ENCODE assay signal across 11 cellular contexts in the genomic region with DNA sequence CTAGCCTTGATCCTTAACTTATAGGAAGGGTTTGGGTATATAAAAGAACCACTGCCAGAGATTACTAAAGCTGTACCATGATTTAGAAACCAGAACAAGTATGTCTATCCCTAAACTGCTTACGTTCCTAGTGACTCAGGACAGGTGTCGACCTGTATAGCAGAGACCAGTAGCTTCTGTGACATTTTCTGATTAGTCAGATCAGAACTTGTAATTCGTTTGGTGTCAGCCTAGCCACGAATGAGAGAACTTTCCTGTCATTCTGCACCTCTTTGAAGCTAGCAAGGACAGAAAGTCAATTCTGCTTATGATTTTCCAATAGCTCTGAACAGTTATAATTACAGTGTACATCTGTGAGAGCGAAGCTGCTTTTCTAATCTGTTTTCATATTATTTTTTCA. TPM values are rescaled to one million over a fixed set of nuclear protein-coding genes. Genes with fewer than 3 reads are reported as not detected.
DNase-seq lines count a peak whose midpoint lies in the region; ATAC-seq and TF ChIP-seq lines count a peak whose summit lies in the region.
"Had no signal": no experiment of that assay in that cellular context is flagged by ENCODE, and none has a peak within 500 bp of the region (broad histone marks: within the 10 kb centered on the region; RNA-seq: fewer than 3 reads in every experiment).

No MANE protein-coding gene starts in this region.

- 76 to 80% methylated on average over 5 of the region's 5 CpGs for WGBS in upper lobe of left lung, 2 donors
- WGBS in mammary epithelial cell (ENCODE audit: low coverage, missing lambda C conversion rate): 56% methylated on average over 5 of the region's 5 CpGs
- WGBS in SK-N-SH (ENCODE audit: low lambda C conversion rate): 5% methylated on average over 5 of the region's 5 CpGs

- peaks cover 3% of the 10 kb centered on the region for H3K27me3 Mint-ChIP-seq in activated CD4-positive, alpha-beta memory T cell treated with anti-CD3 and anti-CD28 coated beads for 36 hours

- intact Hi-C loops in activated CD4-positive, alpha-beta memory T cell treated with anti-CD3 and anti-CD28 coated beads for 36 hours (cut with micrococcal nuclease): loop anchor here (1.0 to 2.0 kb wide), 9 partner anchors 10 to 321 kb away; no protein-coding TSS in a partner anchor
- intact Hi-C loops in mammary epithelial cell (cut with micrococcal nuclease): no loop called here
- intact Hi-C loops in head of caudate nucleus (cut with DNase I): no loop called here

- H3K9ac ChIP-seq in mammary epithelial cell (ENCODE audit: insufficient read depth, low read length): no peak overlapping the region
- H3K9ac ChIP-seq in SK-N-SH: no peak overlapping the region
- H3K9ac ChIP-seq: BLaER1 treated with 17β-estradiol and CSF1 and Interleukin-3, amounts not matched to agents 10 nM and 100 nM had no signal

- H4K20me1 ChIP-seq in mammary epithelial cell (ENCODE audit: insufficient read depth, low read length) (no peaks in the 10 kb centered on the region), SK-N-SH (ENCODE audit: insufficient read depth) (no peaks in the 10 kb centered on the region)
- H4K20me1 ChIP-seq: BLaER1 treated with 17β-estradiol and CSF1 and Interleukin-3, amounts not matched to agents 10 nM and 100 nM had no signal

- peaks cover 49% of the 10 kb centered on the region for H3K4me1 Mint-ChIP-seq in activated CD4-positive, alpha-beta memory T cell treated with anti-CD3 and anti-CD28 coated beads for 36 hours (ENCODE audit: low read depth)

- in situ Hi-C loops in mammary epithelial cell (cut with MboI; ENCODE audit: low sequenced_read_pairs in 2 of 2): loop anchor here in 1 of 2 donors (25.0 kb wide), 1 partner anchor 112 kb away; no protein-coding TSS in a partner anchor

- H3K36me3 Mint-ChIP-seq in activated CD4-positive, alpha-beta memory T cell treated with anti-CD3 and anti-CD28 coated beads for 36 hours: no peaks in the 10 kb centered on the region

- peaks cover 0 to 8% (median 2%) of the 10 kb centered on the region in 4 donors for H3K4me1 ChIP-seq in upper lobe of left lung
- H3K4me1 ChIP-seq in mammary epithelial cell (ENCODE audit: insufficient read depth, low read length): no peaks in the 10 kb centered on the region
- H3K4me1 ChIP-seq in SK-N-SH (ENCODE audit: control insufficient read depth in 1 of 2, insufficient read depth in 2 of 2, low read depth in 1 of 2, low read length in 1 of 2): no peaks in the 10 kb centered on the region

- CTCF ChIA-PET in activated CD4-positive, alpha-beta memory T cell treated with anti-CD3 and anti-CD28 coated beads for 36 hours (lab: Charles Lee): interaction anchor here (0.7 to 2.7 kb wide), 8 partner anchors 9 to 61 kb away, joined by 3 to 14 read pairs (median 4); a partner anchor contains a TSS
- CTCF ChIA-PET in mammary epithelial cell (lab: Charles Lee; ENCODE audit: low non-redundant PET) (no interaction called here), SK-N-SH (lab: Yijun Ruan, JAX) (interaction anchor here (1.2 kb wide), 1 partner anchor 25 kb away, joined by 5 read pairs; no protein-coding TSS in a partner anchor)

- H3K9me3 ChIP-seq in upper lobe of left lung (no peaks in the 10 kb centered on the region), mammary epithelial cell (replicated peaks; ENCODE audit: insufficient read depth, low read length) (no peaks in the 10 kb centered on the region), SK-N-SH (no peaks in the 10 kb centered on the region)
- H3K9me3 ChIP-seq: Peyer's patch had no signal

- H3K27ac ChIP-seq in upper lobe of left lung (peak overlapping the region; percentile 78 to 83 (median 82)), mammary epithelial cell (ENCODE audit: insufficient read depth, low read depth, low read length) (no peak overlapping the region), SK-N-SH (ENCODE audit: low read depth in 2 of 2, low read length in 1 of 2) (no peak overlapping the region)
- H3K27ac ChIP-seq: Peyer's patch had no signal

- H3K4me2 ChIP-seq in mammary epithelial cell (ENCODE audit: insufficient read depth, low read depth, low read length) (no peak overlapping the region), SK-N-SH (no peak overlapping the region)

- H3K9me3 Mint-ChIP-seq in activated CD4-positive, alpha-beta memory T cell treated with anti-CD3 and anti-CD28 coated beads for 36 hours: peaks cover 5% of the 10 kb centered on the region

- TF ChIP-seq RAD21 in SK-N-SH (IDR thresholded peaks at IDR 0.05; ENCODE audit: low read length): no peak

- no peak overlapping the region for H3K4me3 Mint-ChIP-seq in activated CD4-positive, alpha-beta memory T cell treated with anti-CD3 and anti-CD28 coated beads for 36 hours

- TF ChIP-seq EP300 in upper lobe of left lung (IDR thresholded peaks at IDR 0.05) (no peak), SK-N-SH (IDR thresholded peaks at IDR 0.05; ENCODE audit: borderline replicate concordance in 1 of 2, low read depth in 1 of 2, low read length in 1 of 2) (no peak)

- DNase-seq in stimulated activated CD4-positive, alpha-beta T cell treated with anti-CD3 and anti-CD28 coated beads, Interleukin-15, amount 100 ng/mL, for 24 hours: peak; percentile 45
- DNase-seq in stimulated activated CD4-positive, alpha-beta T cell treated with anti-CD3 and anti-CD28 coated beads, Interleukin-4, amount 100 ng/mL, for 1 hour: no peak
- peak; percentile 56 for DNase-seq in activated CD4-positive, alpha-beta memory T cell treated with anti-CD3 and anti-CD28 coated beads for 36 hours
- DNase-seq in upper lobe of left lung (no peak), mammary epithelial cell (no peak), head of caudate nucleus (no peak), SK-N-SH (no peak)
- DNase-seq: Peyer's patch had no signal

- no peaks in the 10 kb centered on the region for H3K9me2 ChIP-seq in SK-N-SH

- H2AFZ ChIP-seq in mammary epithelial cell (ENCODE audit: low read depth, low read length) (no peak overlapping the region), SK-N-SH (ENCODE audit: low read depth) (no peak overlapping the region)

- dilution Hi-C loops in mammary epithelial cell (cut with HindIII; ENCODE audit: low sequenced_read_pairs): no loop called here

- H3K27ac Mint-ChIP-seq in activated CD4-positive, alpha-beta memory T cell treated with anti-CD3 and anti-CD28 coated beads for 36 hours: peak overlapping the region; percentile 85

- H3F3A ChIP-seq in SK-N-SH (replicated peaks; ENCODE audit: insufficient read depth): no peaks in the 10 kb centered on the region

- no peak for TF ChIP-seq POLR2A in upper lobe of left lung (IDR thresholded peaks at IDR 0.05)

- no peak for TF ChIP-seq CTCF in upper lobe of left lung (IDR thresholded peaks at IDR 0.05)
- TF ChIP-seq CTCF in mammary epithelial cell (conservative IDR thresholded peaks at IDR 0.05 in 1 of 2, IDR thresholded peaks at IDR 0.05 in 1 of 2; ENCODE audit: extremely low read depth in 1 of 2, insufficient read depth in 1 of 2, low read depth in 1 of 2, low read length in 2 of 2): no peak
- no peak for TF ChIP-seq CTCF in SK-N-SH (IDR thresholded peaks at IDR 0.05)

- no peaks in the 10 kb centered on the region for H3K36me3 ChIP-seq in upper lobe of left lung
- no peaks in the 10 kb centered on the region for H3K36me3 ChIP-seq in mammary epithelial cell (ENCODE audit: insufficient read depth, low read length)
- H3K36me3 ChIP-seq in SK-N-SH (replicated peaks in 1 of 2; ENCODE audit: control insufficient read depth in 1 of 2, insufficient read depth in 2 of 2, low read length in 1 of 2): no peaks in the 10 kb centered on the region
- H3K36me3 ChIP-seq: BLaER1 treated with 17β-estradiol and CSF1 and Interleukin-3, amounts not matched to agents 10 nM and 100 nM; Peyer's patch had no signal

- ATAC-seq in HG02763 (IDR thresholded peaks at IDR 0.05; ENCODE audit: unreplicated experiment) (peak; percentile 82), upper lobe of left lung (ENCODE audit: low FRiP score in 2 of 2) (no peak)

- POLR2A ChIA-PET in activated CD4-positive, alpha-beta memory T cell treated with anti-CD3 and anti-CD28 coated beads for 36 hours (lab: Charles Lee): interaction anchor here (0.6 to 2.4 kb wide), 9 partner anchors 10 to 323 kb away, joined by 3 to 22 read pairs (median 4); no protein-coding TSS in a partner anchor
- POLR2A ChIA-PET in SK-N-SH (lab: Yijun Ruan, JAX): no interaction called here

- H3K79me2 ChIP-seq in mammary epithelial cell (ENCODE audit: insufficient read depth, low read length) (no peaks in the 10 kb centered on the region), SK-N-SH (ENCODE audit: insufficient read depth) (no peaks in the 10 kb centered on the region)

- H3K27me3 ChIP-seq in upper lobe of left lung (no peaks in the 10 kb centered on the region), mammary epithelial cell (ENCODE audit: insufficient read depth, low read length) (no peaks in the 10 kb centered on the region), SK-N-SH (ENCODE audit: insufficient read depth) (peaks cover 5% of the 10 kb centered on the region; the same call in 1 of the 2 replicates)
- H3K27me3 ChIP-seq: BLaER1 treated with 17β-estradiol and CSF1 and Interleukin-3, amounts not matched to agents 10 nM and 100 nM; Peyer's patch had no signal

- H3K4me3 ChIP-seq in upper lobe of left lung (peak overlapping the region in 3 of 4 donors; percentile 31 to 52 (median 37)), mammary epithelial cell (replicated peaks in 1 of 3; ENCODE audit: insufficient read depth in 1 of 3, low read depth in 2 of 3, low read length in 3 of 3) (no peak overlapping the region), SK-N-SH (ENCODE audit: low read depth in 2 of 2, low read length in 1 of 2) (no peak overlapping the region)
- H3K4me3 ChIP-seq: BLaER1 treated with 17β-estradiol and CSF1 and Interleukin-3, amounts not matched to agents 10 nM and 100 nM had no signal

- BruUV-seq in mammary epithelial cell (replicated peaks; lab: Mats Ljungman, UMichigan): no TSS peak

TF ChIP-seq in SK-N-SH, 30 proteins besides CTCF, POLR2A, EP300 and RAD21:
- no peak for TF ChIP-seq MXI1 (IDR thresholded peaks at IDR 0.05; ENCODE audit: low read depth, low read length)
TF ChIP-seq in SK-N-SH: peak in this region for 0.

RNA-seq across cellular contexts. Expression of a gene that starts 39.5 kb away (rescaled TPM):
- not detected for total RNA-seq in activated CD4-positive, alpha-beta memory T cell treated with anti-CD3 and anti-CD28 coated beads for 36 hours
- total RNA-seq in upper lobe of left lung (not detected), mammary epithelial cell (not detected)
- polyA plus RNA-seq in mammary epithelial cell (not detected), SK-N-SH (2012; rRNA removed) (not detected in 2 replicates)
- not detected for polyA minus RNA-seq in mammary epithelial cell
- polyA plus RNA-seq in SK-N-SH (2012; cell fraction: cytosol; rRNA removed): not detected in 2 replicates
- polyA plus RNA-seq in SK-N-SH (2012; cell fraction: nucleus; rRNA removed): not detected in 2 replicates
- total RNA-seq: Peyer's patch, skeletal muscle tissue had no signal

Comparison
In these comparisons a context has a peak if more than half of its experiments do, and no peak if none do; other contexts are left out.
1. DNase-seq: peak in stimulated activated CD4-positive, alpha-beta T cell treated with anti-CD3 and anti-CD28 coated beads, Interleukin-15, amount 100 ng/mL, for 24 hours (single experiment) and activated CD4-positive, alpha-beta memory T cell treated with anti-CD3 and anti-CD28 coated beads for 36 hours (single experiment); none in stimulated activated CD4-positive, alpha-beta T cell treated with anti-CD3 and anti-CD28 coated beads, Interleukin-4, amount 100 ng/mL, for 1 hour (single experiment), upper lobe of left lung (0 of 2), mammary epithelial cell (single experiment), head of caudate nucleus (0 of 42) and SK-N-SH (single experiment).
2. H3K27ac ChIP-seq: peak in upper lobe of left lung (4 of 4); none in mammary epithelial cell (single experiment) and SK-N-SH (0 of 2).
3. H3K4me3 ChIP-seq: peak in upper lobe of left lung (3 of 4); none in mammary epithelial cell (0 of 3) and SK-N-SH (0 of 2).